ENCODE assay signal across 1 cellular context in the genomic region with DNA sequence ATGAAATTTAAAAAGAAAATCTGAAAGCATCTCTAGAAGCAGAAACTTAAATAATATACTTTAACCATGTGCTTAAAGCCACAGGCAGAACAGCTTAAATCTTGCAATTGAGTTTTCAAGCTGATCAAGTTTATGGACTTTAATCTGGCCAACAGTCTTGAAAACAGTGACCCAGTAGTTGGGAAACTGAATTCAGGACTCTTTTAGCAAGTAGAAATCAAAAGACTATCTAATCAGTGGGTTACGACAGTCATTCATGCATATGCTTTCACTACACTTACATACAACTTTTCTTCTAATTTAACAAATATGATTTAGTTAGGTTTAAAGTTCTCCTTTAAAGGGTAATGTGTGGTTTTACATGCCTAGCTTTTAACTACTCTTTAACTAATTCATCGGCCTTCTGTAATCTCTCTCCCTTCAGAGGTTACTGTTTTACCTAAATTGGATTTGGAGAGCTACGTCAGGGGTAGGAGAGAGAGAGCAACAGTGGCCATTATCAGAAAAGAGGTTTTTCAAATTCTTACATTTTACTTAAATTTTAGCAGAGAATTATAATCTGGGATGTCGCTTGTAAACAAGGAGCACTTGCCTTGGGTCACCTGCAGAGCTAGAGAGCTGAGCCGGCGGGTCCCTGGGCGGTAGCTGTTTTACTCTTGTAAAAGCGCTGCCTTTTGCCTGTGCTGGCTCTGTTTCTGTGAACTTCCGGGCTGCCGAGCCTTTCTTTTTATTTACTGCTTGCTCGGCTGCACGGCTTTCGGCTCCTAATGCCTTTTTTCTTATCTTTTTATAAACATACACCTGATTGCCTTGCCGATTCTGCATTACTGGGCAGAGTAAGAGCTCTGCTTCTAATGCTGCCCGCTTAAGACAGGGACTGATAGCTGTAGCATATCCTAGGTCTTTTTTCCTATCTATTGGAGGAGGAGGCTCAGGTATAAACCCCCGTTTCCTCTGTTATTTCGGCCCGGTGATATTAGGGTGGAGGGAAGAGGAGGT.
TF ChIP-seq lines count a peak whose summit lies in the region.

No MANE protein-coding gene starts in this region.

TF ChIP-seq in K562, 482 proteins besides CTCF, POLR2A, EP300 and RAD21 (continued from another document and continues in another):
- TF ChIP-seq SIN3A (IDR thresholded peaks at IDR 0.05; ENCODE audit: borderline replicate concordance in 2 of 2, control insufficient read depth in 1 of 2, low read depth in 2 of 2, low read length in 2 of 2) (no peak), HDAC8 (tag; IDR thresholded peaks at IDR 0.05) (no peak), ZKSCAN3 (CRISPR knock-in tag; IDR thresholded peaks at IDR 0.05) (no peak), CTBP1 (IDR thresholded peaks at IDR 0.05; ENCODE audit: borderline replicate concordance) (peak; percentile 43; the same call in 1 of the 2 replicates), TAF7 (tag; IDR thresholded peaks at IDR 0.05) (peak; percentile 42; the same call in 1 of the 2 replicates), MCM3 (IDR thresholded peaks at IDR 0.05) (no peak), CBFA2T3 (IDR thresholded peaks at IDR 0.05) (peak; percentile 63), MAFF (IDR thresholded peaks at IDR 0.05; ENCODE audit: low read length) (no peak), SP1 (CRISPR knock-in tag; IDR thresholded peaks at IDR 0.05) (no peak), MBD2 (IDR thresholded peaks at IDR 0.05; ENCODE audit: borderline replicate concordance, low read depth) (no peak), FOXJ2 (tag; IDR thresholded peaks at IDR 0.05) (no peak), SIX5 (IDR thresholded peaks at IDR 0.05; ENCODE audit: borderline replicate concordance in 1 of 2, insufficient read depth in 1 of 2, low read depth in 1 of 2, low read length in 2 of 2) (no peak), TEAD4 (IDR thresholded peaks at IDR 0.05; ENCODE audit: low read length) (0 out of 2 replicates have a peak, but pooled peaks have one; percentile 35), TEAD4 (CRISPR knock-in tag; IDR thresholded peaks at IDR 0.05; ENCODE audit: borderline replicate concordance) (no peak), ZNF436 (CRISPR knock-in tag; IDR thresholded peaks at IDR 0.05) (no peak), MTA1 (IDR thresholded peaks at IDR 0.05; ENCODE audit: borderline replicate concordance) (no peak), SPI1 (IDR thresholded peaks at IDR 0.05; ENCODE audit: borderline replicate concordance, low read depth, low read length) (no peak), ZNF717 (CRISPR knock-in tag; IDR thresholded peaks at IDR 0.05) (no peak), ZBTB7A (IDR thresholded peaks at IDR 0.05; ENCODE audit: borderline replicate concordance, control insufficient read depth, low read depth, low read length) (no peak), SUPT5H (IDR thresholded peaks at IDR 0.05) (no peak; the same call in 1 of the 2 replicates), SMARCC2 (IDR thresholded peaks at IDR 0.05; ENCODE audit: low read depth) (peak; percentile 46; the same call in 1 of the 2 replicates), PCBP1 (IDR thresholded peaks at IDR 0.05; ENCODE audit: low read depth, low read length, poor library complexity, severe bottlenecking) (no peak), NR3C1 (CRISPR knock-in tag; IDR thresholded peaks at IDR 0.05) (no peak), ZNF3 (CRISPR knock-in tag; IDR thresholded peaks at IDR 0.05) (no peak), CCAR2 (IDR thresholded peaks at IDR 0.05; ENCODE audit: low read depth, low read length) (no peak), NFE2L1 (tag; IDR thresholded peaks at IDR 0.05; ENCODE audit: borderline replicate concordance, low read depth) (no peak), PTRF (tag; IDR thresholded peaks at IDR 0.05) (no peak), IRF2 (CRISPR knock-in tag; IDR thresholded peaks at IDR 0.05) (no peak), ZNF561 (CRISPR knock-in tag; conservative IDR thresholded peaks at IDR 0.05) (no peak), HDGF (IDR thresholded peaks at IDR 0.05) (no peak), EGR1 (conservative IDR thresholded peaks at IDR 0.05) (no peak), HNRNPLL (IDR thresholded peaks at IDR 0.05; ENCODE audit: low read depth, low read length, poor library complexity, severe bottlenecking) (no peak), FOXJ3 (CRISPR knock-in tag; IDR thresholded peaks at IDR 0.05) (no peak), NFATC3 (IDR thresholded peaks at IDR 0.05) (no peak), ZNF766 (CRISPR knock-in tag; conservative IDR thresholded peaks at IDR 0.05) (0 out of 2 replicates have a peak, but pooled peaks have one; percentile 37)
- TF ChIP-seq, protein P1, sequence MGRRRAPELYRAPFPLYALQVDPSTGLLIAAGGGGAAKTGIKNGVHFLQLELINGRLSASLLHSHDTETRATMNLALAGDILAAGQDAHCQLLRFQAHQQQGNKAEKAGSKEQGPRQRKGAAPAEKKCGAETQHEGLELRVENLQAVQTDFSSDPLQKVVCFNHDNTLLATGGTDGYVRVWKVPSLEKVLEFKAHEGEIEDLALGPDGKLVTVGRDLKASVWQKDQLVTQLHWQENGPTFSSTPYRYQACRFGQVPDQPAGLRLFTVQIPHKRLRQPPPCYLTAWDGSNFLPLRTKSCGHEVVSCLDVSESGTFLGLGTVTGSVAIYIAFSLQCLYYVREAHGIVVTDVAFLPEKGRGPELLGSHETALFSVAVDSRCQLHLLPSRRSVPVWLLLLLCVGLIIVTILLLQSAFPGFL (CRISPR knock-in tag; IDR thresholded peaks at IDR 0.05) = no peak
- TF ChIP-seq, protein P2, sequence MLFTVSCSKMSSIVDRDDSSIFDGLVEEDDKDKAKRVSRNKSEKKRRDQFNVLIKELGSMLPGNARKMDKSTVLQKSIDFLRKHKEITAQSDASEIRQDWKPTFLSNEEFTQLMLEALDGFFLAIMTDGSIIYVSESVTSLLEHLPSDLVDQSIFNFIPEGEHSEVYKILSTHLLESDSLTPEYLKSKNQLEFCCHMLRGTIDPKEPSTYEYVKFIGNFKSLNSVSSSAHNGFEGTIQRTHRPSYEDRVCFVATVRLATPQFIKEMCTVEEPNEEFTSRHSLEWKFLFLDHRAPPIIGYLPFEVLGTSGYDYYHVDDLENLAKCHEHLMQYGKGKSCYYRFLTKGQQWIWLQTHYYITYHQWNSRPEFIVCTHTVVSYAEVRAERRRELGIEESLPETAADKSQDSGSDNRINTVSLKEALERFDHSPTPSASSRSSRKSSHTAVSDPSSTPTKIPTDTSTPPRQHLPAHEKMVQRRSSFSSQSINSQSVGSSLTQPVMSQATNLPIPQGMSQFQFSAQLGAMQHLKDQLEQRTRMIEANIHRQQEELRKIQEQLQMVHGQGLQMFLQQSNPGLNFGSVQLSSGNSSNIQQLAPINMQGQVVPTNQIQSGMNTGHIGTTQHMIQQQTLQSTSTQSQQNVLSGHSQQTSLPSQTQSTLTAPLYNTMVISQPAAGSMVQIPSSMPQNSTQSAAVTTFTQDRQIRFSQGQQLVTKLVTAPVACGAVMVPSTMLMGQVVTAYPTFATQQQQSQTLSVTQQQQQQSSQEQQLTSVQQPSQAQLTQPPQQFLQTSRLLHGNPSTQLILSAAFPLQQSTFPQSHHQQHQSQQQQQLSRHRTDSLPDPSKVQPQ (CRISPR knock-in tag; IDR thresholded peaks at IDR 0.05; ENCODE audit: borderline replicate concordance) = no peak
- TF ChIP-seq, protein P3, sequence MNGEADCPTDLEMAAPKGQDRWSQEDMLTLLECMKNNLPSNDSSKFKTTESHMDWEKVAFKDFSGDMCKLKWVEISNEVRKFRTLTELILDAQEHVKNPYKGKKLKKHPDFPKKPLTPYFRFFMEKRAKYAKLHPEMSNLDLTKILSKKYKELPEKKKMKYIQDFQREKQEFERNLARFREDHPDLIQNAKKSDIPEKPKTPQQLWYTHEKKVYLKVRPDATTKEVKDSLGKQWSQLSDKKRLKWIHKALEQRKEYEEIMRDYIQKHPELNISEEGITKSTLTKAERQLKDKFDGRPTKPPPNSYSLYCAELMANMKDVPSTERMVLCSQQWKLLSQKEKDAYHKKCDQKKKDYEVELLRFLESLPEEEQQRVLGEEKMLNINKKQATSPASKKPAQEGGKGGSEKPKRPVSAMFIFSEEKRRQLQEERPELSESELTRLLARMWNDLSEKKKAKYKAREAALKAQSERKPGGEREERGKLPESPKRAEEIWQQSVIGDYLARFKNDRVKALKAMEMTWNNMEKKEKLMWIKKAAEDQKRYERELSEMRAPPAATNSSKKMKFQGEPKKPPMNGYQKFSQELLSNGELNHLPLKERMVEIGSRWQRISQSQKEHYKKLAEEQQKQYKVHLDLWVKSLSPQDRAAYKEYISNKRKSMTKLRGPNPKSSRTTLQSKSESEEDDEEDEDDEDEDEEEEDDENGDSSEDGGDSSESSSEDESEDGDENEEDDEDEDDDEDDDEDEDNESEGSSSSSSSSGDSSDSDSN (IDR thresholded peaks at IDR 0.05; ENCODE audit: borderline replicate concordance in 1 of 2, low read depth in 2 of 2, low read length in 2 of 2) = no peak
- TF ChIP-seq, protein P4, sequence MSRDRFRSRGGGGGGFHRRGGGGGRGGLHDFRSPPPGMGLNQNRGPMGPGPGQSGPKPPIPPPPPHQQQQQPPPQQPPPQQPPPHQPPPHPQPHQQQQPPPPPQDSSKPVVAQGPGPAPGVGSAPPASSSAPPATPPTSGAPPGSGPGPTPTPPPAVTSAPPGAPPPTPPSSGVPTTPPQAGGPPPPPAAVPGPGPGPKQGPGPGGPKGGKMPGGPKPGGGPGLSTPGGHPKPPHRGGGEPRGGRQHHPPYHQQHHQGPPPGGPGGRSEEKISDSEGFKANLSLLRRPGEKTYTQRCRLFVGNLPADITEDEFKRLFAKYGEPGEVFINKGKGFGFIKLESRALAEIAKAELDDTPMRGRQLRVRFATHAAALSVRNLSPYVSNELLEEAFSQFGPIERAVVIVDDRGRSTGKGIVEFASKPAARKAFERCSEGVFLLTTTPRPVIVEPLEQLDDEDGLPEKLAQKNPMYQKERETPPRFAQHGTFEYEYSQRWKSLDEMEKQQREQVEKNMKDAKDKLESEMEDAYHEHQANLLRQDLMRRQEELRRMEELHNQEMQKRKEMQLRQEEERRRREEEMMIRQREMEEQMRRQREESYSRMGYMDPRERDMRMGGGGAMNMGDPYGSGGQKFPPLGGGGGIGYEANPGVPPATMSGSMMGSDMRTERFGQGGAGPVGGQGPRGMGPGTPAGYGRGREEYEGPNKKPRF (IDR thresholded peaks at IDR 0.05; ENCODE audit: low read depth, low read length) = no peak
- TF ChIP-seq, protein P5, sequence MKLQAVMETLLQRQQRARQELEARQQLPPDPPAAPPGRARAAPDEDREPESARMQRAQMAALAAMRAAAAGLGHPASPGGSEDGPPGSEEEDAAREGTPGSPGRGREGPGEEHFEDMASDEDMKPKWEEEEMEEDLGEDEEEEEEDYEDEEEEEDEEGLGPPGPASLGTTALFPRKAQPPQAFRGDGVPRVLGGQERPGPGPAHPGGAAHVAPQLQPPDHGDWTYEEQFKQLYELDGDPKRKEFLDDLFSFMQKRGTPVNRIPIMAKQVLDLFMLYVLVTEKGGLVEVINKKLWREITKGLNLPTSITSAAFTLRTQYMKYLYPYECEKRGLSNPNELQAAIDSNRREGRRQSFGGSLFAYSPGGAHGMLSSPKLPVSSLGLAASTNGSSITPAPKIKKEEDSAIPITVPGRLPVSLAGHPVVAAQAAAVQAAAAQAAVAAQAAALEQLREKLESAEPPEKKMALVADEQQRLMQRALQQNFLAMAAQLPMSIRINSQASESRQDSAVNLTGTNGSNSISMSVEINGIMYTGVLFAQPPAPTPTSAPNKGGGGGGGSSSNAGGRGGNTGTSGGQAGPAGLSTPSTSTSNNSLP (IDR thresholded peaks at IDR 0.05; ENCODE audit: borderline replicate concordance, low read depth, low read length) = no peak
- TF ChIP-seq, protein P6, sequence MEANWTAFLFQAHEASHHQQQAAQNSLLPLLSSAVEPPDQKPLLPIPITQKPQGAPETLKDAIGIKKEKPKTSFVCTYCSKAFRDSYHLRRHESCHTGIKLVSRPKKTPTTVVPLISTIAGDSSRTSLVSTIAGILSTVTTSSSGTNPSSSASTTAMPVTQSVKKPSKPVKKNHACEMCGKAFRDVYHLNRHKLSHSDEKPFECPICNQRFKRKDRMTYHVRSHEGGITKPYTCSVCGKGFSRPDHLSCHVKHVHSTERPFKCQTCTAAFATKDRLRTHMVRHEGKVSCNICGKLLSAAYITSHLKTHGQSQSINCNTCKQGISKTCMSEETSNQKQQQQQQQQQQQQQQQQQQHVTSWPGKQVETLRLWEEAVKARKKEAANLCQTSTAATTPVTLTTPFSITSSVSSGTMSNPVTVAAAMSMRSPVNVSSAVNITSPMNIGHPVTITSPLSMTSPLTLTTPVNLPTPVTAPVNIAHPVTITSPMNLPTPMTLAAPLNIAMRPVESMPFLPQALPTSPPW (CRISPR knock-in tag; IDR thresholded peaks at IDR 0.05) = no peak
- TF ChIP-seq, protein P7, sequence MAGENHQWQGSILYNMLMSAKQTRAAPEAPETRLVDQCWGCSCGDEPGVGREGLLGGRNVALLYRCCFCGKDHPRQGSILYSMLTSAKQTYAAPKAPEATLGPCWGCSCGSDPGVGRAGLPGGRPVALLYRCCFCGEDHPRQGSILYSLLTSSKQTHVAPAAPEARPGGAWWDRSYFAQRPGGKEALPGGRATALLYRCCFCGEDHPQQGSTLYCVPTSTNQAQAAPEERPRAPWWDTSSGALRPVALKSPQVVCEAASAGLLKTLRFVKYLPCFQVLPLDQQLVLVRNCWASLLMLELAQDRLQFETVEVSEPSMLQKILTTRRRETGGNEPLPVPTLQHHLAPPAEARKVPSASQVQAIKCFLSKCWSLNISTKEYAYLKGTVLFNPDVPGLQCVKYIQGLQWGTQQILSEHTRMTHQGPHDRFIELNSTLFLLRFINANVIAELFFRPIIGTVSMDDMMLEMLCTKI (IDR thresholded peaks at IDR 0.05; ENCODE audit: partially characterized antibody) = no peak
- TF ChIP-seq, protein P8, sequence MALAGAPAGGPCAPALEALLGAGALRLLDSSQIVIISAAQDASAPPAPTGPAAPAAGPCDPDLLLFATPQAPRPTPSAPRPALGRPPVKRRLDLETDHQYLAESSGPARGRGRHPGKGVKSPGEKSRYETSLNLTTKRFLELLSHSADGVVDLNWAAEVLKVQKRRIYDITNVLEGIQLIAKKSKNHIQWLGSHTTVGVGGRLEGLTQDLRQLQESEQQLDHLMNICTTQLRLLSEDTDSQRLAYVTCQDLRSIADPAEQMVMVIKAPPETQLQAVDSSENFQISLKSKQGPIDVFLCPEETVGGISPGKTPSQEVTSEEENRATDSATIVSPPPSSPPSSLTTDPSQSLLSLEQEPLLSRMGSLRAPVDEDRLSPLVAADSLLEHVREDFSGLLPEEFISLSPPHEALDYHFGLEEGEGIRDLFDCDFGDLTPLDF (CRISPR knock-in tag; IDR thresholded peaks at IDR 0.05) = no peak
- TF ChIP-seq, protein P9, sequence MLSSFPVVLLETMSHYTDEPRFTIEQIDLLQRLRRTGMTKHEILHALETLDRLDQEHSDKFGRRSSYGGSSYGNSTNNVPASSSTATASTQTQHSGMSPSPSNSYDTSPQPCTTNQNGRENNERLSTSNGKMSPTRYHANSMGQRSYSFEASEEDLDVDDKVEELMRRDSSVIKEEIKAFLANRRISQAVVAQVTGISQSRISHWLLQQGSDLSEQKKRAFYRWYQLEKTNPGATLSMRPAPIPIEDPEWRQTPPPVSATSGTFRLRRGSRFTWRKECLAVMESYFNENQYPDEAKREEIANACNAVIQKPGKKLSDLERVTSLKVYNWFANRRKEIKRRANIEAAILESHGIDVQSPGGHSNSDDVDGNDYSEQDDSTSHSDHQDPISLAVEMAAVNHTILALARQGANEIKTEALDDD (IDR thresholded peaks at IDR 0.05) = peak; percentile 74
- TF ChIP-seq, protein P10, sequence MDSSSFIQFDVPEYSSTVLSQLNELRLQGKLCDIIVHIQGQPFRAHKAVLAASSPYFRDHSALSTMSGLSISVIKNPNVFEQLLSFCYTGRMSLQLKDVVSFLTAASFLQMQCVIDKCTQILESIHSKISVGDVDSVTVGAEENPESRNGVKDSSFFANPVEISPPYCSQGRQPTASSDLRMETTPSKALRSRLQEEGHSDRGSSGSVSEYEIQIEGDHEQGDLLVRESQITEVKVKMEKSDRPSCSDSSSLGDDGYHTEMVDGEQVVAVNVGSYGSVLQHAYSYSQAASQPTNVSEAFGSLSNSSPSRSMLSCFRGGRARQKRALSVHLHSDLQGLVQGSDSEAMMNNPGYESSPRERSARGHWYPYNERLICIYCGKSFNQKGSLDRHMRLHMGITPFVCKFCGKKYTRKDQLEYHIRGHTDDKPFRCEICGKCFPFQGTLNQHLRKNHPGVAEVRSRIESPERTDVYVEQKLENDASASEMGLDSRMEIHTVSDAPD (CRISPR knock-in tag; IDR thresholded peaks at IDR 0.05) = no peak
